11 cellular contexts compared by ENCODE assay signal in genomic region chr9:129375845-129376244, GRCh38.
"Had no signal": no experiment of that assay in that cellular context is flagged by ENCODE, and none has a peak within 500 bp of the region (broad histone marks: within the 10 kb centered on the region; RNA-seq: fewer than 3 reads in every experiment).

No MANE protein-coding gene starts in this region.

- H3K4me3 ChIP-seq: GM23248, GM23338, HAP-1 had no signal

- H2AFZ ChIP-seq: GM23248, GM23338 had no signal

- H3K4me2 ChIP-seq: GM23338 had no signal

- ATAC-seq: GM23338, HCT116 had no signal

- H3K4me1 ChIP-seq: HAP-1 had no signal

- FAIRE-seq: H1, H54 had no signal

- H3K27ac ChIP-seq: GM23248 had no signal

- H3K9me3 ChIP-seq: HAP-1 had no signal

- H3K27ac Mint-ChIP-seq: GM23338, H9, HFFc6 had no signal

- H3K9ac ChIP-seq: GM23248 had no signal

- H3K4me3 Mint-ChIP-seq: GM23338, H9, HFFc6 had no signal

- DNase-seq: GM23248, GOT3, H7, H9, HCEC 1CT, HFFc6 had no signal

- H3K36me3 ChIP-seq: HAP-1 had no signal
